ENCODE assay signal across 1 cellular context in the genomic region with DNA sequence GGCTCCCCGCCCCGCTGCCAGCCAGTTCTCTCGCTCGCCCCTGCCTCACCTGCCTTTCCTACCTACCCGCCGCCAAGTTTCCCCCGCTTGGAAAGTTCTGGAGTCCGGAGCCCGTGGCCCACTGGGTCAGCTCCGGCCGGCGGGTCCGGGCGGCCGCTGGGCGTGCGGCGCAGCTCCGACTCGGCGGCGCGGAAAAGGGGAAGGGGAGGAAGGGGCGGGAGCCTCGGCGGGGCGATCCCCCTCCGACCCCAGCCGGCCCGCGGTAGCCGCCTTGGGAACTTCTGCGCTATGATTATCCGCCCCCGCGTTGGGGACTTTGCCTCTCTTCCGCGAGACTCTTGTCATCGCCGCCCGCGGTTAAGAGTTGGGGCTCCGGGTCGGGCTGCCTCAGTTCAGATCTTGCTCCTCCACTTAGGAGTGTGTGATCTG.
A peak's percentile ranks its signal among the peaks of the same experiment; 100 is the strongest.
TF ChIP-seq lines count a peak whose summit lies in the region.

No MANE protein-coding gene starts in this region.

TF ChIP-seq in HepG2, 621 proteins besides CTCF, POLR2A, EP300 and RAD21 (continued from another document and continues in another):
- TF ChIP-seq, protein P1, sequence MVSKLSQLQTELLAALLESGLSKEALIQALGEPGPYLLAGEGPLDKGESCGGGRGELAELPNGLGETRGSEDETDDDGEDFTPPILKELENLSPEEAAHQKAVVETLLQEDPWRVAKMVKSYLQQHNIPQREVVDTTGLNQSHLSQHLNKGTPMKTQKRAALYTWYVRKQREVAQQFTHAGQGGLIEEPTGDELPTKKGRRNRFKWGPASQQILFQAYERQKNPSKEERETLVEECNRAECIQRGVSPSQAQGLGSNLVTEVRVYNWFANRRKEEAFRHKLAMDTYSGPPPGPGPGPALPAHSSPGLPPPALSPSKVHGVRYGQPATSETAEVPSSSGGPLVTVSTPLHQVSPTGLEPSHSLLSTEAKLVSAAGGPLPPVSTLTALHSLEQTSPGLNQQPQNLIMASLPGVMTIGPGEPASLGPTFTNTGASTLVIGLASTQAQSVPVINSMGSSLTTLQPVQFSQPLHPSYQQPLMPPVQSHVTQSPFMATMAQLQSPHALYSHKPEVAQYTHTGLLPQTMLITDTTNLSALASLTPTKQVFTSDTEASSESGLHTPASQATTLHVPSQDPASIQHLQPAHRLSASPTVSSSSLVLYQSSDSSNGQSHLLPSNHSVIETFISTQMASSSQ (IDR thresholded peaks at IDR 0.05; ENCODE audit: low read depth), result no peak
- TF ChIP-seq, protein P1 (CRISPR knock-in tag; IDR thresholded peaks at IDR 0.05; ENCODE audit: borderline replicate concordance), result 0 out of 2 replicates have a peak, but pooled peaks have one; percentile 11
- no peak for TF ChIP-seq ELF1 (CRISPR knock-in tag; IDR thresholded peaks at IDR 0.05)
- TF ChIP-seq KLF15 (CRISPR knock-in tag; IDR thresholded peaks at IDR 0.05; ENCODE audit: borderline replicate concordance), result 0 out of 2 replicates have a peak, but pooled peaks have one; percentile 6
- TF ChIP-seq ZBTB20 (CRISPR knock-in tag; IDR thresholded peaks at IDR 0.05; ENCODE audit: borderline replicate concordance, low read depth), result peak; percentile 6; the same call in 1 of the 2 replicates
- TF ChIP-seq MXD1 (CRISPR knock-in tag; IDR thresholded peaks at IDR 0.05), result no peak
- TF ChIP-seq, protein P2, sequence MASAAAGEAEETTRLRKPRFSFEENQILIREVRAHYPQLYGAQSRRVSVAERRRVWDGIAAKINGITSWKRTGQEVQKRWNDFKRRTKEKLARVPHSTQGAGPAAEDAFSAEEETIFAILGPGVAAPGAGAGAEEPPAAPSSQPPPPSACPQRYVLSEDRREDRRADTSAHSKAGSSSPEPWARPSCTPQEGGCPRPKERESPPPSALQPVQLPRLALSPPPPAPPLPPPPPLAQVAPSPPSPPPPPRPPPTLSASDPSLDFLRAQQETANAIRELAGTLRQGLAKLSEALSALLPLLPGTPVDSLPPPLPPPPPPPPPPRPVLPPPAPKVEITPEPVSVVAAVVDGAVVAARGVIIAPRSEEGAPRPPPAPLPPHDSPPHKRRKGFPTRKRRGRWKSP (CRISPR knock-in tag; IDR thresholded peaks at IDR 0.05), result 0 out of 2 replicates have a peak, but pooled peaks have one; percentile 16
- TF ChIP-seq, protein P3, sequence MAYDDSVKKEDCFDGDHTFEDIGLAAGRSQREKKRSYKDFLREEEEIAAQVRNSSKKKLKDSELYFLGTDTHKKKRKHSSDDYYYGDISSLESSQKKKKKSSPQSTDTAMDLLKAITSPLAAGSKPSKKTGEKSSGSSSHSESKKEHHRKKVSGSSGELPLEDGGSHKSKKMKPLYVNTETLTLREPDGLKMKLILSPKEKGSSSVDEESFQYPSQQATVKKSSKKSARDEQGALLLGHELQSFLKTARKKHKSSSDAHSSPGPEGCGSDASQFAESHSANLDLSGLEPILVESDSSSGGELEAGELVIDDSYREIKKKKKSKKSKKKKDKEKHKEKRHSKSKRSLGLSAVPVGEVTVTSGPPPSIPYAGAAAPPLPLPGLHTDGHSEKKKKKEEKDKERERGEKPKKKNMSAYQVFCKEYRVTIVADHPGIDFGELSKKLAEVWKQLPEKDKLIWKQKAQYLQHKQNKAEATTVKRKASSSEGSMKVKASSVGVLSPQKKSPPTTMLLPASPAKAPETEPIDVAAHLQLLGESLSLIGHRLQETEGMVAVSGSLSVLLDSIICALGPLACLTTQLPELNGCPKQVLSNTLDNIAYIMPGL (CRISPR knock-in tag; IDR thresholded peaks at IDR 0.05; ENCODE audit: borderline replicate concordance in 1 of 2, low read depth in 1 of 2), result 0 out of 4 replicates have a peak, but pooled peaks of 1 of the 2 experiments have one; percentile 13
- TF ChIP-seq, protein P4, sequence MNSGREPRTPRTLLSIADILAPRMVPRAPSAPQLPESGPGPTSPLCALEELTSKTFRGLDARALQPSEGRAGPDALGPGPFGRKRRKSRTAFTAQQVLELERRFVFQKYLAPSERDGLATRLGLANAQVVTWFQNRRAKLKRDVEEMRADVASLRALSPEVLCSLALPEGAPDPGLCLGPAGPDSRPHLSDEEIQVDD (CRISPR knock-in tag; IDR thresholded peaks at IDR 0.05; ENCODE audit: borderline replicate concordance), result 0 out of 2 replicates have a peak, but pooled peaks have one; percentile 2
- no peak for TF ChIP-seq SP140L (CRISPR knock-in tag; IDR thresholded peaks at IDR 0.05; ENCODE audit: borderline replicate concordance)
- no peak; the same call in 1 of the 2 replicates for TF ChIP-seq ZNF678 (CRISPR knock-in tag; IDR thresholded peaks at IDR 0.05)
- TF ChIP-seq, protein P5, sequence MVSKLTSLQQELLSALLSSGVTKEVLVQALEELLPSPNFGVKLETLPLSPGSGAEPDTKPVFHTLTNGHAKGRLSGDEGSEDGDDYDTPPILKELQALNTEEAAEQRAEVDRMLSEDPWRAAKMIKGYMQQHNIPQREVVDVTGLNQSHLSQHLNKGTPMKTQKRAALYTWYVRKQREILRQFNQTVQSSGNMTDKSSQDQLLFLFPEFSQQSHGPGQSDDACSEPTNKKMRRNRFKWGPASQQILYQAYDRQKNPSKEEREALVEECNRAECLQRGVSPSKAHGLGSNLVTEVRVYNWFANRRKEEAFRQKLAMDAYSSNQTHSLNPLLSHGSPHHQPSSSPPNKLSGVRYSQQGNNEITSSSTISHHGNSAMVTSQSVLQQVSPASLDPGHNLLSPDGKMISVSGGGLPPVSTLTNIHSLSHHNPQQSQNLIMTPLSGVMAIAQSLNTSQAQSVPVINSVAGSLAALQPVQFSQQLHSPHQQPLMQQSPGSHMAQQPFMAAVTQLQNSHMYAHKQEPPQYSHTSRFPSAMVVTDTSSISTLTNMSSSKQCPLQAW (CRISPR knock-in tag; IDR thresholded peaks at IDR 0.05), result no peak
- 0 out of 2 replicates have a peak, but pooled peaks have one; percentile 8 for TF ChIP-seq ZNF713 (CRISPR knock-in tag; IDR thresholded peaks at IDR 0.05)
- peak; percentile 5; the same call in 1 of the 2 replicates for TF ChIP-seq FUBP1 (CRISPR knock-in tag; IDR thresholded peaks at IDR 0.05; ENCODE audit: borderline replicate concordance)
- 0 out of 2 replicates have a peak, but pooled peaks have one; percentile 18 for TF ChIP-seq PAX8 (CRISPR knock-in tag; IDR thresholded peaks at IDR 0.05; ENCODE audit: borderline replicate concordance)
- TF ChIP-seq, protein P6, sequence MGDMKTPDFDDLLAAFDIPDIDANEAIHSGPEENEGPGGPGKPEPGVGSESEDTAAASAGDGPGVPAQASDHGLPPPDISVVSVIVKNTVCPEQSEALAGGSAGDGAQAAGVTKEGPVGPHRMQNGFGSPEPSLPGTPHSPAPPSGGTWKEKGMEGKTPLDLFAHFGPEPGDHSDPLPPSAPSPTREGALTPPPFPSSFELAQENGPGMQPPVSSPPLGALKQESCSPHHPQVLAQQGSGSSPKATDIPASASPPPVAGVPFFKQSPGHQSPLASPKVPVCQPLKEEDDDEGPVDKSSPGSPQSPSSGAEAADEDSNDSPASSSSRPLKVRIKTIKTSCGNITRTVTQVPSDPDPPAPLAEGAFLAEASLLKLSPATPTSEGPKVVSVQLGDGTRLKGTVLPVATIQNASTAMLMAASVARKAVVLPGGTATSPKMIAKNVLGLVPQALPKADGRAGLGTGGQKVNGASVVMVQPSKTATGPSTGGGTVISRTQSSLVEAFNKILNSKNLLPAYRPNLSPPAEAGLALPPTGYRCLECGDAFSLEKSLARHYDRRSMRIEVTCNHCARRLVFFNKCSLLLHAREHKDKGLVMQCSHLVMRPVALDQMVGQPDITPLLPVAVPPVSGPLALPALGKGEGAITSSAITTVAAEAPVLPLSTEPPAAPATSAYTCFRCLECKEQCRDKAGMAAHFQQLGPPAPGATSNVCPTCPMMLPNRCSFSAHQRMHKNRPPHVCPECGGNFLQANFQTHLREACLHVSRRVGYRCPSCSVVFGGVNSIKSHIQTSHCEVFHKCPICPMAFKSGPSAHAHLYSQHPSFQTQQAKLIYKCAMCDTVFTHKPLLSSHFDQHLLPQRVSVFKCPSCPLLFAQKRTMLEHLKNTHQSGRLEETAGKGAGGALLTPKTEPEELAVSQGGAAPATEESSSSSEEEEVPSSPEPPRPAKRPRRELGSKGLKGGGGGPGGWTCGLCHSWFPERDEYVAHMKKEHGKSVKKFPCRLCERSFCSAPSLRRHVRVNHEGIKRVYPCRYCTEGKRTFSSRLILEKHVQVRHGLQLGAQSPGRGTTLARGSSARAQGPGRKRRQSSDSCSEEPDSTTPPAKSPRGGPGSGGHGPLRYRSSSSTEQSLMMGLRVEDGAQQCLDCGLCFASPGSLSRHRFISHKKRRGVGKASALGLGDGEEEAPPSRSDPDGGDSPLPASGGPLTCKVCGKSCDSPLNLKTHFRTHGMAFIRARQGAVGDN (CRISPR knock-in tag; IDR thresholded peaks at IDR 0.05), result peak; percentile 85
- TF ChIP-seq, protein P7, sequence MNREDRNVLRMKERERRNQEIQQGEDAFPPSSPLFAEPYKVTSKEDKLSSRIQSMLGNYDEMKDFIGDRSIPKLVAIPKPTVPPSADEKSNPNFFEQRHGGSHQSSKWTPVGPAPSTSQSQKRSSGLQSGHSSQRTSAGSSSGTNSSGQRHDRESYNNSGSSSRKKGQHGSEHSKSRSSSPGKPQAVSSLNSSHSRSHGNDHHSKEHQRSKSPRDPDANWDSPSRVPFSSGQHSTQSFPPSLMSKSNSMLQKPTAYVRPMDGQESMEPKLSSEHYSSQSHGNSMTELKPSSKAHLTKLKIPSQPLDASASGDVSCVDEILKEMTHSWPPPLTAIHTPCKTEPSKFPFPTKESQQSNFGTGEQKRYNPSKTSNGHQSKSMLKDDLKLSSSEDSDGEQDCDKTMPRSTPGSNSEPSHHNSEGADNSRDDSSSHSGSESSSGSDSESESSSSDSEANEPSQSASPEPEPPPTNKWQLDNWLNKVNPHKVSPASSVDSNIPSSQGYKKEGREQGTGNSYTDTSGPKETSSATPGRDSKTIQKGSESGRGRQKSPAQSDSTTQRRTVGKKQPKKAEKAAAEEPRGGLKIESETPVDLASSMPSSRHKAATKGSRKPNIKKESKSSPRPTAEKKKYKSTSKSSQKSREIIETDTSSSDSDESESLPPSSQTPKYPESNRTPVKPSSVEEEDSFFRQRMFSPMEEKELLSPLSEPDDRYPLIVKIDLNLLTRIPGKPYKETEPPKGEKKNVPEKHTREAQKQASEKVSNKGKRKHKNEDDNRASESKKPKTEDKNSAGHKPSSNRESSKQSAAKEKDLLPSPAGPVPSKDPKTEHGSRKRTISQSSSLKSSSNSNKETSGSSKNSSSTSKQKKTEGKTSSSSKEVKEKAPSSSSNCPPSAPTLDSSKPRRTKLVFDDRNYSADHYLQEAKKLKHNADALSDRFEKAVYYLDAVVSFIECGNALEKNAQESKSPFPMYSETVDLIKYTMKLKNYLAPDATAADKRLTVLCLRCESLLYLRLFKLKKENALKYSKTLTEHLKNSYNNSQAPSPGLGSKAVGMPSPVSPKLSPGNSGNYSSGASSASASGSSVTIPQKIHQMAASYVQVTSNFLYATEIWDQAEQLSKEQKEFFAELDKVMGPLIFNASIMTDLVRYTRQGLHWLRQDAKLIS (CRISPR knock-in tag; IDR thresholded peaks at IDR 0.05), result no peak
- TF ChIP-seq TOE1 (CRISPR knock-in tag; IDR thresholded peaks at IDR 0.05), result 0 out of 2 replicates have a peak, but pooled peaks have one; percentile 4
- TF ChIP-seq NFKB2 (CRISPR knock-in tag; IDR thresholded peaks at IDR 0.05; ENCODE audit: borderline replicate concordance), result no peak
- TF ChIP-seq ARNT2 (CRISPR knock-in tag; IDR thresholded peaks at IDR 0.05; ENCODE audit: low read depth), result 0 out of 2 replicates have a peak, but pooled peaks have one; percentile 25
- 0 out of 2 replicates have a peak, but pooled peaks have one; percentile 27 for TF ChIP-seq IRF9 (CRISPR knock-in tag; IDR thresholded peaks at IDR 0.05; ENCODE audit: borderline replicate concordance)
- peak; percentile 3; the same call in 1 of the 2 replicates for TF ChIP-seq ZFP36L1 (CRISPR knock-in tag; IDR thresholded peaks at IDR 0.05)
- 0 out of 2 replicates have a peak, but pooled peaks have one; percentile 18 for TF ChIP-seq ZNF253 (CRISPR knock-in tag; IDR thresholded peaks at IDR 0.05; ENCODE audit: borderline replicate concordance)
- TF ChIP-seq ZNF446 (CRISPR knock-in tag; IDR thresholded peaks at IDR 0.05), result 0 out of 2 replicates have a peak, but pooled peaks have one; percentile 3
- TF ChIP-seq CBX1 (IDR thresholded peaks at IDR 0.05; ENCODE audit: low read depth), result no peak
